Comparison of ENCODE assay signal across 1 cellular context in the genomic region with DNA sequence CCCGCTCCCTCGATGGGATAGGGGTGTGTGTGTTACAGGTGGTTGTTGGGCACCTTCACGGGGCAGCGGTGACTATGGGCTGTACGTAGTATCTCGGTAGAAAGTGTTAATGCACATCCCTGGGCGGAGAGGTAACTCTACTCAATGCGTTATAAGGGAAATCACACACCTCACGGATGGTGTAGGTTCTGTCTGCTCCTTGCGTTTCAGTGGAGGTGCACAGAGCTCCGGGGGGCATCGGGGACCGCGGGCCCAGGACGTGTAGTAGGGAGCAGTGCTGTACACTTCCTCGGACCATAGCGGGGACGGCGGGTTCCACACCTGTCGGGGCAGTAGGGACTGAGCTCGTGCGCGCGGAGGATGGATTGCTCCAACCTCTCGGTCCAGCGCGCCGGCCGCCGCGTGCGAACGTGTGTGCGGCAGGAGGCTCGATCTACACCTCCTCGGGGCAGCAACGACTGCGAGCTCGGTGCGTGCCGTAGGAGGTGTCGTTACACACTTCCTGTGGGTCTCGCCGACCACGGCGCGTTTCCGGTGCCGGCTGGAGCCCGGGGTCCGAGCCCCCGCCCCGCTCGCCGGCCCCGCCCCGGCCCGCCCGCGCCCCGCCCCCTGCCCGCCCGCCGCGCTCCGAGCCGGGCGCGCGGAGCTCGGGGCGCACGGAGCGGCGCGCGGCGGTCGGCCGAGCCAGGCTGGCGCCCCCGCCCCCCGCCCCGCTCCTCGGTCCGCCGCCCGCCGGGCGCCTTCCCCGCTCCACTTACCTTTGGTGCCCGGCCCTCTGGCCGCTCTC.
TF ChIP-seq lines count a peak whose summit lies in the region.

A gene with protein sequence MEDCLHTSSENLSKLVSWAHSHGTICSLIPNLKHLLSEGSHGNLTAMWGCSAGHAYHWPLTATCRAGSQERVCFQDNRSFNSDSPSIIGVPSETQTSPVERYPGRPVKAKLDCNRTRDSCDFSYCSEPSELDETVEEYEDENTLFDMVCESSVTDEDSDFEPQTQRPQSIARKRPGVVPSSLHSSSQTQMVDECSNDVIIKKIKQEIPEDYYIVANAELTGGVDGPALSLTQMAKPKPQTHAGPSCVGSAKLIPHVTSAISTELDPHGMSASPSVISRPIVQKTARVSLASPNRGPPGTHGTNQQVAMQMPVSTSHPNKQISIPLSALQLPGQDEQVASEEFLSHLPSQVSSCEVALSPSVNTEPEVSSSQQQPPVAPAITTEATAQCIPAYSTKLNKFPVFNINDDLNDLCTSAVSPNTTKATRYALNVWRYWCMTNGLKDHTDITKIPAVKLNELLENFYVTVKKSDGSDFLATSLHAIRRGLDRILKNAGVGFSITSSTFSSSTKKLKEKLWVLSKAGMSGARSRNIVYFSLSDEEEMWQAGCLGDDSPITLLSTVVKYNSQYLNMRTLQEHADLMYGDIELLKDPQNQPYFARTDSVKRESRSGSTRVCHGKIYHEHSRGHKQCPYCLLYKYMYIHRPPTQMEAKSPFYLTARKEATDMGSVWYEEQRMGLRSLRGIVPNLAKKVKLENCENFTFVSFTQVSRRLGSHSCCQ (plus strand): TSS at position 607 of the 787 bp plus-strand sequence. CDS start 87,254 bp downstream, outside the sequence.

TF ChIP-seq in K562, 482 proteins besides CTCF, POLR2A, EP300 and RAD21 (continued from another document and continues in another):
- TF ChIP-seq, protein P1, sequence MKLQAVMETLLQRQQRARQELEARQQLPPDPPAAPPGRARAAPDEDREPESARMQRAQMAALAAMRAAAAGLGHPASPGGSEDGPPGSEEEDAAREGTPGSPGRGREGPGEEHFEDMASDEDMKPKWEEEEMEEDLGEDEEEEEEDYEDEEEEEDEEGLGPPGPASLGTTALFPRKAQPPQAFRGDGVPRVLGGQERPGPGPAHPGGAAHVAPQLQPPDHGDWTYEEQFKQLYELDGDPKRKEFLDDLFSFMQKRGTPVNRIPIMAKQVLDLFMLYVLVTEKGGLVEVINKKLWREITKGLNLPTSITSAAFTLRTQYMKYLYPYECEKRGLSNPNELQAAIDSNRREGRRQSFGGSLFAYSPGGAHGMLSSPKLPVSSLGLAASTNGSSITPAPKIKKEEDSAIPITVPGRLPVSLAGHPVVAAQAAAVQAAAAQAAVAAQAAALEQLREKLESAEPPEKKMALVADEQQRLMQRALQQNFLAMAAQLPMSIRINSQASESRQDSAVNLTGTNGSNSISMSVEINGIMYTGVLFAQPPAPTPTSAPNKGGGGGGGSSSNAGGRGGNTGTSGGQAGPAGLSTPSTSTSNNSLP (IDR thresholded peaks at IDR 0.05; ENCODE audit: borderline replicate concordance, low read depth, low read length), result no peak
- TF ChIP-seq U2AF1 (optimal IDR thresholded peaks at IDR 0.05; ENCODE audit: low read depth, low read length), result no peak
- no peak for TF ChIP-seq ETV6 (IDR thresholded peaks at IDR 0.05; ENCODE audit: borderline replicate concordance in 1 of 2, low read depth in 2 of 2, low read length in 1 of 2)
- TF ChIP-seq ETV6 (CRISPR knock-in tag; IDR thresholded peaks at IDR 0.05; ENCODE audit: borderline replicate concordance), result peak; percentile 98
- no peak for TF ChIP-seq FOS (IDR thresholded peaks at IDR 0.05; ENCODE audit: extremely low read depth, insufficient read length)
- TF ChIP-seq, protein P2, sequence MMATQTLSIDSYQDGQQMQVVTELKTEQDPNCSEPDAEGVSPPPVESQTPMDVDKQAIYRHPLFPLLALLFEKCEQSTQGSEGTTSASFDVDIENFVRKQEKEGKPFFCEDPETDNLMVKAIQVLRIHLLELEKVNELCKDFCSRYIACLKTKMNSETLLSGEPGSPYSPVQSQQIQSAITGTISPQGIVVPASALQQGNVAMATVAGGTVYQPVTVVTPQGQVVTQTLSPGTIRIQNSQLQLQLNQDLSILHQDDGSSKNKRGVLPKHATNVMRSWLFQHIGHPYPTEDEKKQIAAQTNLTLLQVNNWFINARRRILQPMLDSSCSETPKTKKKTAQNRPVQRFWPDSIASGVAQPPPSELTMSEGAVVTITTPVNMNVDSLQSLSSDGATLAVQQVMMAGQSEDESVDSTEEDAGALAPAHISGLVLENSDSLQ (IDR thresholded peaks at IDR 0.05), result no peak
- TF ChIP-seq, protein P3, sequence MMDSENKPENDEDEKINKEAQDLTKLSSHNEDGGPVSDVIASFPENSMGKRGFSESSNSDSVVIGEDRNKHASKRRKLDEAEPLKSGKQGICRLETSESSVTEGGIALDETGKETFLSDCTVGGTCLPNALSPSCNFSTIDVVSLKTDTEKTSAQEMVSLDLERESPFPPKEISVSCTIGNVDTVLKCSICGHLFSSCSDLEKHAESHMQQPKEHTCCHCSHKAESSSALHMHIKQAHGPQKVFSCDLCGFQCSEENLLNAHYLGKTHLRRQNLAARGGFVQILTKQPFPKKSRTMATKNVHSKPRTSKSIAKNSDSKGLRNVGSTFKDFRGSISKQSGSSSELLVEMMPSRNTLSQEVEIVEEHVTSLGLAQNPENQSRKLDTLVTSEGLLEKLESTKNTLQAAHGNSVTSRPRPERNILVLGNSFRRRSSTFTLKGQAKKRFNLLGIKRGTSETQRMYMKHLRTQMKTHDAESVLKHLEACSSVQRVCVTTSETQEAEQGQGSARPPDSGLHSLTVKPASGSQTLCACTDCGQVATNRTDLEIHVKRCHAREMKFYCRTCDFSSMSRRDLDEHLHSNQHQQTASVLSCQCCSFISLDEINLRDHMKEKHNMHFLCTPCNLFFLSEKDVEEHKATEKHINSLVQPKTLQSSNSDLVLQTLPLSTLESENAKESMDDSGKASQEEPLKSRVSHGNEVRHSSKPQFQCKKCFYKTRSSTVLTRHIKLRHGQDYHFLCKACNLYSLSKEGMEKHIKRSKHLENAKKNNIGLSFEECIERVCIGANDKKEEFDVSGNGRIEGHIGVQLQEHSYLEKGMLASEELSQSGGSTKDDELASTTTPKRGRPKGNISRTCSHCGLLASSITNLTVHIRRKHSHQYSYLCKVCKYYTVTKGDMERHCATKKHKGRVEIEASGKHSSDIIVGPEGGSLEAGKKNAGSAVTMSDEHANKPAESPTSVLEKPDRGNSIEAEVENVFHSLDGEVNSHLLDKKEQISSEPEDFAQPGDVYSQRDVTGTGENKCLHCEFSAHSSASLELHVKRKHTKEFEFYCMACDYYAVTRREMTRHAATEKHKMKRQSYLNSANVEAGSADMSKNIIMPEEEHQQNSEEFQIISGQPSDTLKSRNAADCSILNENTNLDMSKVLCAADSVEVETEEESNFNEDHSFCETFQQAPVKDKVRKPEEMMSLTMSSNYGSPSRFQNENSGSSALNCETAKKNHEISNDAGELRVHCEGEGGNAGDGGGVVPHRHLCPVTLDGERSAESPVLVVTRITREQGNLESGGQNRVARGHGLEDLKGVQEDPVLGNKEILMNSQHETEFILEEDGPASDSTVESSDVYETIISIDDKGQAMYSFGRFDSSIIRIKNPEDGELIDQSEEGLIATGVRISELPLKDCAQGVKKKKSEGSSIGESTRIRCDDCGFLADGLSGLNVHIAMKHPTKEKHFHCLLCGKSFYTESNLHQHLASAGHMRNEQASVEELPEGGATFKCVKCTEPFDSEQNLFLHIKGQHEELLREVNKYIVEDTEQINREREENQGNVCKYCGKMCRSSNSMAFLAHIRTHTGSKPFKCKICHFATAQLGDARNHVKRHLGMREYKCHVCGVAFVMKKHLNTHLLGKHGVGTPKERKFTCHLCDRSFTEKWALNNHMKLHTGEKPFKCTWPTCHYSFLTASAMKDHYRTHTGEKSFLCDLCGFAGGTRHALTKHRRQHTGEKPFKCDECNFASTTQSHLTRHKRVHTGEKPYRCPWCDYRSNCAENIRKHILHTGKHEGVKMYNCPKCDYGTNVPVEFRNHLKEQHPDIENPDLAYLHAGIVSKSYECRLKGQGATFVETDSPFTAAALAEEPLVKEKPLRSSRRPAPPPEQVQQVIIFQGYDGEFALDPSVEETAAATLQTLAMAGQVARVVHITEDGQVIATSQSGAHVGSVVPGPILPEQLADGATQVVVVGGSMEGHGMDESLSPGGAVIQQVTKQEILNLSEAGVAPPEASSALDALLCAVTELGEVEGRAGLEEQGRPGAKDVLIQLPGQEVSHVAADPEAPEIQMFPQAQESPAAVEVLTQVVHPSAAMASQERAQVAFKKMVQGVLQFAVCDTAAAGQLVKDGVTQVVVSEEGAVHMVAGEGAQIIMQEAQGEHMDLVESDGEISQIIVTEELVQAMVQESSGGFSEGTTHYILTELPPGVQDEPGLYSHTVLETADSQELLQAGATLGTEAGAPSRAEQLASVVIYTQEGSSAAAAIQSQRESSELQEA (IDR thresholded peaks at IDR 0.05; ENCODE audit: low read depth), result peak; percentile 83; the same call in 1 of the 2 replicates
- TF ChIP-seq TCFL5 (CRISPR knock-in tag; conservative IDR thresholded peaks at IDR 0.05), result no peak
- TF ChIP-seq ZNF274 (IDR thresholded peaks at IDR 0.05; ENCODE audit: borderline replicate concordance, low read depth, low read length), result no peak
- TF ChIP-seq, protein P4, sequence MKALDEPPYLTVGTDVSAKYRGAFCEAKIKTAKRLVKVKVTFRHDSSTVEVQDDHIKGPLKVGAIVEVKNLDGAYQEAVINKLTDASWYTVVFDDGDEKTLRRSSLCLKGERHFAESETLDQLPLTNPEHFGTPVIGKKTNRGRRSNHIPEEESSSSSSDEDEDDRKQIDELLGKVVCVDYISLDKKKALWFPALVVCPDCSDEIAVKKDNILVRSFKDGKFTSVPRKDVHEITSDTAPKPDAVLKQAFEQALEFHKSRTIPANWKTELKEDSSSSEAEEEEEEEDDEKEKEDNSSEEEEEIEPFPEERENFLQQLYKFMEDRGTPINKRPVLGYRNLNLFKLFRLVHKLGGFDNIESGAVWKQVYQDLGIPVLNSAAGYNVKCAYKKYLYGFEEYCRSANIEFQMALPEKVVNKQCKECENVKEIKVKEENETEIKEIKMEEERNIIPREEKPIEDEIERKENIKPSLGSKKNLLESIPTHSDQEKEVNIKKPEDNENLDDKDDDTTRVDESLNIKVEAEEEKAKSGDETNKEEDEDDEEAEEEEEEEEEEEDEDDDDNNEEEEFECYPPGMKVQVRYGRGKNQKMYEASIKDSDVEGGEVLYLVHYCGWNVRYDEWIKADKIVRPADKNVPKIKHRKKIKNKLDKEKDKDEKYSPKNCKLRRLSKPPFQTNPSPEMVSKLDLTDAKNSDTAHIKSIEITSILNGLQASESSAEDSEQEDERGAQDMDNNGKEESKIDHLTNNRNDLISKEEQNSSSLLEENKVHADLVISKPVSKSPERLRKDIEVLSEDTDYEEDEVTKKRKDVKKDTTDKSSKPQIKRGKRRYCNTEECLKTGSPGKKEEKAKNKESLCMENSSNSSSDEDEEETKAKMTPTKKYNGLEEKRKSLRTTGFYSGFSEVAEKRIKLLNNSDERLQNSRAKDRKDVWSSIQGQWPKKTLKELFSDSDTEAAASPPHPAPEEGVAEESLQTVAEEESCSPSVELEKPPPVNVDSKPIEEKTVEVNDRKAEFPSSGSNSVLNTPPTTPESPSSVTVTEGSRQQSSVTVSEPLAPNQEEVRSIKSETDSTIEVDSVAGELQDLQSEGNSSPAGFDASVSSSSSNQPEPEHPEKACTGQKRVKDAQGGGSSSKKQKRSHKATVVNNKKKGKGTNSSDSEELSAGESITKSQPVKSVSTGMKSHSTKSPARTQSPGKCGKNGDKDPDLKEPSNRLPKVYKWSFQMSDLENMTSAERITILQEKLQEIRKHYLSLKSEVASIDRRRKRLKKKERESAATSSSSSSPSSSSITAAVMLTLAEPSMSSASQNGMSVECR (CRISPR knock-in tag; IDR thresholded peaks at IDR 0.05), result peak; percentile 89
- no peak for TF ChIP-seq CAMTA2 (CRISPR knock-in tag; conservative IDR thresholded peaks at IDR 0.05)
- TF ChIP-seq, protein P5, sequence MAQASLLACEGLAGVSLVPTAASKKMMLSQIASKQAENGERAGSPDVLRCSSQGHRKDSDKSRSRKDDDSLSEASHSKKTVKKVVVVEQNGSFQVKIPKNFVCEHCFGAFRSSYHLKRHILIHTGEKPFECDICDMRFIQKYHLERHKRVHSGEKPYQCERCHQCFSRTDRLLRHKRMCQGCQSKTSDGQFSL (CRISPR knock-in tag; IDR thresholded peaks at IDR 0.05), result peak; percentile 87
- TF ChIP-seq, protein P5 (tag; IDR thresholded peaks at IDR 0.05), result no peak
- TF ChIP-seq KDM4B (IDR thresholded peaks at IDR 0.05; ENCODE audit: borderline replicate concordance in 2 of 2, low read depth in 1 of 2), result peak in 1 of 2 experiments; percentile 84; a peak in 2 of 4 replicates
- peak; percentile 57 for TF ChIP-seq ESRRA (IDR thresholded peaks at IDR 0.05; ENCODE audit: borderline replicate concordance, low read depth)
- TF ChIP-seq, protein P6, sequence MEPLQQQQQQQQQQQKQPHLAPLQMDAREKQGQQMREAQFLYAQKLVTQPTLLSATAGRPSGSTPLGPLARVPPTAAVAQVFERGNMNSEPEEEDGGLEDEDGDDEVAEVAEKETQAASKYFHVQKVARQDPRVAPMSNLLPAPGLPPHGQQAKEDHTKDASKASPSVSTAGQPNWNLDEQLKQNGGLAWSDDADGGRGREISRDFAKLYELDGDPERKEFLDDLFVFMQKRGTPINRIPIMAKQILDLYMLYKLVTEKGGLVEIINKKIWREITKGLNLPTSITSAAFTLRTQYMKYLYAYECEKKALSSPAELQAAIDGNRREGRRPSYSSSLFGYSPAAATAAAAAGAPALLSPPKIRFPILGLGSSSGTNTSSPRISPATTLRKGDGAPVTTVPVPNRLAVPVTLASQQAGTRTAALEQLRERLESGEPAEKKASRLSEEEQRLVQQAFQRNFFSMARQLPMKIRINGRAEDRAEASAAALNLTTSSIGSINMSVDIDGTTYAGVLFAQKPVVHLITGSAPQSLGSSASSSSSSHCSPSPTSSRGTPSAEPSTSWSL (CRISPR knock-in tag; IDR thresholded peaks at IDR 0.05; ENCODE audit: borderline replicate concordance), result 0 out of 2 replicates have a peak, but pooled peaks have one; percentile 87
- no peak for TF ChIP-seq LEF1 (IDR thresholded peaks at IDR 0.05)
- peak; percentile 71 for TF ChIP-seq SP1 (CRISPR knock-in tag; IDR thresholded peaks at IDR 0.05)
- no peak for TF ChIP-seq MECOM (CRISPR knock-in tag; IDR thresholded peaks at IDR 0.05)
- TF ChIP-seq, protein P7, sequence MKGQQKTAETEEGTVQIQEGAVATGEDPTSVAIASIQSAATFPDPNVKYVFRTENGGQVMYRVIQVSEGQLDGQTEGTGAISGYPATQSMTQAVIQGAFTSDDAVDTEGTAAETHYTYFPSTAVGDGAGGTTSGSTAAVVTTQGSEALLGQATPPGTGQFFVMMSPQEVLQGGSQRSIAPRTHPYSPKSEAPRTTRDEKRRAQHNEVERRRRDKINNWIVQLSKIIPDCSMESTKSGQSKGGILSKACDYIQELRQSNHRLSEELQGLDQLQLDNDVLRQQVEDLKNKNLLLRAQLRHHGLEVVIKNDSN (CRISPR knock-in tag; IDR thresholded peaks at IDR 0.05), result peak; percentile 62; the same call in 1 of the 2 replicates
- TF ChIP-seq TAF9B (IDR thresholded peaks at IDR 0.05; ENCODE audit: partially characterized antibody), result peak; percentile 75
- TF ChIP-seq, protein P8, sequence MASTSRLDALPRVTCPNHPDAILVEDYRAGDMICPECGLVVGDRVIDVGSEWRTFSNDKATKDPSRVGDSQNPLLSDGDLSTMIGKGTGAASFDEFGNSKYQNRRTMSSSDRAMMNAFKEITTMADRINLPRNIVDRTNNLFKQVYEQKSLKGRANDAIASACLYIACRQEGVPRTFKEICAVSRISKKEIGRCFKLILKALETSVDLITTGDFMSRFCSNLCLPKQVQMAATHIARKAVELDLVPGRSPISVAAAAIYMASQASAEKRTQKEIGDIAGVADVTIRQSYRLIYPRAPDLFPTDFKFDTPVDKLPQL (IDR thresholded peaks at IDR 0.05; ENCODE audit: extremely low read depth, insufficient read length), result no peak
- TF ChIP-seq NCOA2 (IDR thresholded peaks at IDR 0.05; ENCODE audit: partially characterized antibody in 2 of 2), result no peak
- TF ChIP-seq DDX20 (tag; IDR thresholded peaks at IDR 0.05; ENCODE audit: low read depth), result no peak
